16 cellular contexts compared by ENCODE assay signal in the genomic region with DNA sequence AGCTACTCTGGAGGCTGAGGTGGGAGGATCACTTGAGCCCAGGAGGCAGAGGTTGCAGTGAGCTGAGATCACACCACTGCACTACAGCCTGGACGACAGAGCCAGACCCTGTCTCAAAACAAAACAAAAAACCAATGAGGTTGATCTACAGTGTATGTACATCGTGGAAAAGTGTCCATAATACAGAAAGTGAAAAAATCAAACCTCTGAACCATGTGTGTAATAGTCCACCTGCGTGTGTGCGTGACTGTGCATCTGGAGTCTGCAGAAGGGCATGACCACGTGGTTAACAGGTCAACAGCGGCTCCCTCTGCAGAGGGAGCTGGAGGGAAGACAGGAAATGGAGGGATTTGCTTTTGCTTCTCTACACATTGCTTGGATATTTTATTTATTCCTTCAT. TPM values are rescaled to one million over a fixed set of nuclear protein-coding genes. Genes with fewer than 3 reads are reported as not detected.
DNase-seq lines count a peak whose midpoint lies in the region; ATAC-seq lines count a peak whose summit lies in the region.
"Had no signal": no experiment of that assay in that cellular context is flagged by ENCODE, and none has a peak within 500 bp of the region (broad histone marks: within the 10 kb centered on the region; RNA-seq: fewer than 3 reads in every experiment).

No MANE protein-coding gene starts in this region.

- no peaks in the 10 kb centered on the region for H3K36me3 ChIP-seq in HUES64 (ENCODE audit: insufficient read depth, low read length)

- no peak overlapping the region for H3K4me3 ChIP-seq in HUES64 (ENCODE audit: low read length)

- CTCF ChIA-PET in activated naive CD4-positive, alpha-beta T cell treated with anti-CD3 and anti-CD28 coated beads, Interleukin-2, amount 10 ng/mL, durations not matched to agents 7 days and 5 days (lab: Charles Lee) = interaction anchor here (1.2 to 2.6 kb wide), 2 partner anchors 94 to 96 kb away, joined by 3 to 11 read pairs; no protein-coding TSS in a partner anchor

- no peaks in the 10 kb centered on the region for H3K27me3 Mint-ChIP-seq in activated naive CD8-positive, alpha-beta T cell treated with anti-CD3 and anti-CD28 coated beads, Interleukin-2, amount 10 ng/mL, durations not matched to agents 7 days and 5 days
- H3K27me3 Mint-ChIP-seq in activated naive CD4-positive, alpha-beta T cell treated with anti-CD3 and anti-CD28 coated beads, Interleukin-2, amount 10 ng/mL, durations not matched to agents 7 days and 5 days = peaks cover 11% of the 10 kb centered on the region
- H3K27me3 Mint-ChIP-seq: central memory CD8-positive, alpha-beta T cell; naive thymus-derived CD8-positive, alpha-beta T cell had no signal

- ATAC-seq in activated naive CD8-positive, alpha-beta T cell treated with anti-CD3 and anti-CD28 coated beads, Interleukin-2, amount 10 ng/mL, durations not matched to agents 7 days and 5 days (ENCODE audit: low read depth) = no peak
- peak; percentile 36 for ATAC-seq in left lobe of liver
- ATAC-seq: left cardiac atrium had no signal

- peaks cover 48% of the 10 kb centered on the region for H3K36me3 Mint-ChIP-seq in activated naive CD8-positive, alpha-beta T cell treated with anti-CD3 and anti-CD28 coated beads, Interleukin-2, amount 10 ng/mL, durations not matched to agents 7 days and 5 days
- peaks cover 25% of the 10 kb centered on the region for H3K36me3 Mint-ChIP-seq in activated naive CD4-positive, alpha-beta T cell treated with anti-CD3 and anti-CD28 coated beads, Interleukin-2, amount 10 ng/mL, durations not matched to agents 7 days and 5 days

- no peak overlapping the region for H3K4me3 Mint-ChIP-seq in activated naive CD8-positive, alpha-beta T cell treated with anti-CD3 and anti-CD28 coated beads, Interleukin-2, amount 10 ng/mL, durations not matched to agents 7 days and 5 days
- H3K4me3 Mint-ChIP-seq in activated naive CD4-positive, alpha-beta T cell treated with anti-CD3 and anti-CD28 coated beads, Interleukin-2, amount 10 ng/mL, durations not matched to agents 7 days and 5 days = no peak overlapping the region
- H3K4me3 Mint-ChIP-seq: central memory CD8-positive, alpha-beta T cell had no signal

- DNase-seq in DMS53 (lab: John Stamatoyannopoulos, UW) = peak; percentile 94
- DNase-seq in activated naive CD8-positive, alpha-beta T cell treated with anti-CD3 and anti-CD28 coated beads, Interleukin-2, amount 10 ng/mL, durations not matched to agents 7 days and 5 days = no peak
- DNase-seq in left lobe of liver (ENCODE audit: low spot score) = no peak
- DNase-seq in NCI-H146 (lab: John Stamatoyannopoulos, UW) = no peak
- DNase-seq in NCI-H774 (lab: John Stamatoyannopoulos, UW) = no peak
- DNase-seq in activated naive CD4-positive, alpha-beta T cell treated with anti-CD3 and anti-CD28 coated beads, Interleukin-2, amount 10 ng/mL, durations not matched to agents 7 days and 5 days = no peak
- DNase-seq: activated CD8-positive, alpha-beta memory T cell treated with anti-CD3 and anti-CD28 coated beads for 24 hours; activated naive CD4-positive, alpha-beta T cell treated with anti-CD3 and anti-CD28 coated beads, Interleukin-2, amount 50 U/mL, for 16 hours; left cardiac atrium; naive thymus-derived CD8-positive, alpha-beta T cell; NCI-H1694 had no signal

- H3K27ac Mint-ChIP-seq in activated naive CD8-positive, alpha-beta T cell treated with anti-CD3 and anti-CD28 coated beads, Interleukin-2, amount 10 ng/mL, durations not matched to agents 7 days and 5 days = peak overlapping the region; percentile 79
- no peak overlapping the region for H3K27ac Mint-ChIP-seq in activated naive CD4-positive, alpha-beta T cell treated with anti-CD3 and anti-CD28 coated beads, Interleukin-2, amount 10 ng/mL, durations not matched to agents 7 days and 5 days

- H3K4me1 ChIP-seq in HUES64 (ENCODE audit: insufficient read depth, low read length) = peaks cover 26% of the 10 kb centered on the region

- peaks cover 47% of the 10 kb centered on the region for H3K4me1 Mint-ChIP-seq in activated naive CD8-positive, alpha-beta T cell treated with anti-CD3 and anti-CD28 coated beads, Interleukin-2, amount 10 ng/mL, durations not matched to agents 7 days and 5 days
- H3K4me1 Mint-ChIP-seq in activated naive CD4-positive, alpha-beta T cell treated with anti-CD3 and anti-CD28 coated beads, Interleukin-2, amount 10 ng/mL, durations not matched to agents 7 days and 5 days = peaks cover 31% of the 10 kb centered on the region

- peaks cover 2% of the 10 kb centered on the region for H3K9me3 Mint-ChIP-seq in activated naive CD8-positive, alpha-beta T cell treated with anti-CD3 and anti-CD28 coated beads, Interleukin-2, amount 10 ng/mL, durations not matched to agents 7 days and 5 days
- no peaks in the 10 kb centered on the region for H3K9me3 Mint-ChIP-seq in activated naive CD4-positive, alpha-beta T cell treated with anti-CD3 and anti-CD28 coated beads, Interleukin-2, amount 10 ng/mL, durations not matched to agents 7 days and 5 days
- H3K9me3 Mint-ChIP-seq: central memory CD8-positive, alpha-beta T cell had no signal

- peaks cover 3% of the 10 kb centered on the region for H3K9me3 ChIP-seq in HUES64 (ENCODE audit: insufficient read depth, low read depth, low read length)

- no peak overlapping the region for H3K9ac ChIP-seq in HUES64 (ENCODE audit: low read depth, low read length)

- no peaks in the 10 kb centered on the region for H3K27me3 ChIP-seq in HUES64 (ENCODE audit: insufficient read depth, low read length)

- POLR2A ChIA-PET in activated naive CD8-positive, alpha-beta T cell treated with anti-CD3 and anti-CD28 coated beads, Interleukin-2, amount 10 ng/mL, durations not matched to agents 7 days and 5 days (lab: Charles Lee) = interaction anchor here (0.7 to 6.4 kb wide), 6 partner anchors 10 to 94 kb away, joined by 3 to 27 read pairs (median 8); a partner anchor contains a TSS

- WGBS in HUES64 = 74% methylated on average over 6 of the region's 6 CpGs

- peak overlapping the region; percentile 9; the same call in 1 of the 2 replicates for H3K27ac ChIP-seq in HUES64 (ENCODE audit: low read depth, low read length)
- H3K27ac ChIP-seq: C4-2B had no signal

RNA-seq across cellular contexts. Expression of a gene that starts 32.4 kb away (rescaled TPM):
- polyA plus RNA-seq in HUES64 (2013, experiment 1 of 2) = 1,715 TPM
- 1,820 TPM for polyA plus RNA-seq in HUES64 (2013, experiment 2 of 2)
- total RNA-seq in activated naive CD8-positive, alpha-beta T cell treated with anti-CD3 and anti-CD28 coated beads, Interleukin-2, amount 10 ng/mL, durations not matched to agents 7 days and 5 days = 1,000 to 10,000 TPM; 2,428 to 2,545 TPM
- 382 TPM for total RNA-seq in left lobe of liver

RNA-seq across cellular contexts. Expression of a gene that starts 34.8 kb away (rescaled TPM):
- not detected for polyA plus RNA-seq in HUES64 (2013, experiment 1 of 2)
- not detected for polyA plus RNA-seq in HUES64 (2013, experiment 2 of 2)
- 10 to 100 TPM; 37.3 to 41.8 TPM for total RNA-seq in activated naive CD8-positive, alpha-beta T cell treated with anti-CD3 and anti-CD28 coated beads, Interleukin-2, amount 10 ng/mL, durations not matched to agents 7 days and 5 days
- not detected for total RNA-seq in left lobe of liver
- total RNA-seq: endothelial cell of umbilical vein, left cardiac atrium, ureter had no signal
- polyA plus RNA-seq: endothelial cell of umbilical vein had no signal

Comparison
In these comparisons a context has a peak if more than half of its experiments do, and no peak if none do; other contexts are left out.
1. RNA of a gene that starts 34.8 kb away (total RNA-seq): 37.3 to 41.8 TPM in activated naive CD8-positive, alpha-beta T cell treated with anti-CD3 and anti-CD28 coated beads, Interleukin-2, amount 10 ng/mL, durations not matched to agents 7 days and 5 days; not detected in left lobe of liver (single experiment); every median in the first group is over 10 times any median in the second.